ENCODE assay signal across 11 cellular contexts in genomic region chr3:14152233-14152962, GRCh38. TPM values are rescaled to one million over a fixed set of nuclear protein-coding genes. Genes with fewer than 3 reads are reported as not detected.
DNase-seq lines count a peak whose midpoint lies in the region; ATAC-seq, FAIRE-seq and TF ChIP-seq lines count a peak whose summit lies in the region.
"Had no signal": no experiment of that assay in that cellular context is flagged by ENCODE, and none has a peak within 500 bp of the region (broad histone marks: within the 10 kb centered on the region; RNA-seq: fewer than 3 reads in every experiment).

No MANE protein-coding gene starts in this region.

- no peak overlapping the region for H3K4me3 ChIP-seq in AG10803 (ENCODE audit: low read length)
- H3K4me3 ChIP-seq in GM06990 (replicated peaks; ENCODE audit: low read depth, low read length) = no peak overlapping the region
- H3K4me3 ChIP-seq in RWPE2 (ENCODE audit: severe bottlenecking) = no peak overlapping the region

- no peak for FAIRE-seq in GM19239 (lab: Jason Lieb, UNC)

- H3K27ac ChIP-seq in RWPE2 (ENCODE audit: poor library complexity, severe bottlenecking) (no peak overlapping the region), foreskin keratinocyte (no peak overlapping the region)
- H3K27ac ChIP-seq: parathyroid adenoma had no signal

- DNase-seq in AG10803 (ENCODE audit: low read depth) = no peak
- no peak for DNase-seq in GM06990 (ENCODE audit: extremely low read depth, insufficient read length)
- no peak for DNase-seq in RWPE2 (ENCODE audit: low spot score)
- DNase-seq in foreskin keratinocyte = no peak
- no peak for DNase-seq in NCI-H1048 (lab: John Stamatoyannopoulos, UW)
- no peak for DNase-seq in activated T-cell treated with anti-CD3 and anti-CD28 coated beads, Interleukin-2, amount 50 U/mL, for 48 hours
- no peak for DNase-seq in GM19239 (ENCODE audit: insufficient read length, low spot score)
- DNase-seq: activated CD4-positive, alpha-beta T cell treated with anti-CD3 and anti-CD28 coated beads for 1 hour; NCI-H774 had no signal

- H3K36me3 ChIP-seq in GM06990 (ENCODE audit: control insufficient read depth, insufficient read depth, low read length) = peaks cover 47% of the 10 kb centered on the region
- H3K36me3 ChIP-seq in RWPE2 (ENCODE audit: low read depth) = peaks cover 54% of the 10 kb centered on the region

- H3K9me3 ChIP-seq in RWPE2 (ENCODE audit: severe bottlenecking) = no peaks in the 10 kb centered on the region

- TF ChIP-seq CTCF in AG10803 (conservative IDR thresholded peaks at IDR 0.05; ENCODE audit: low read length) = peak; percentile 28
- peak; percentile 5 for TF ChIP-seq CTCF in GM06990 (IDR thresholded peaks at IDR 0.05; ENCODE audit: insufficient read depth, low read length, poor library complexity, severe bottlenecking)
- peak; percentile 14 for TF ChIP-seq CTCF in RWPE2 (IDR thresholded peaks at IDR 0.05; ENCODE audit: poor library complexity, severe bottlenecking)
- peak; percentile 58 for TF ChIP-seq CTCF in foreskin keratinocyte (conservative IDR thresholded peaks at IDR 0.05)

- ATAC-seq in RWPE2 (ENCODE audit: low read depth) (no peak), foreskin keratinocyte (no peak), HG03469 (IDR thresholded peaks at IDR 0.05; ENCODE audit: unreplicated experiment) (no peak)

- H3K4me1 ChIP-seq in RWPE2 (ENCODE audit: insufficient read depth, poor library complexity, severe bottlenecking) (peaks cover 14% of the 10 kb centered on the region), foreskin keratinocyte (peaks cover 13% of the 10 kb centered on the region)
- H3K4me1 ChIP-seq: parathyroid adenoma had no signal

- H3K27me3 ChIP-seq in GM06990 (replicated peaks; ENCODE audit: control insufficient read depth, insufficient read depth, low read length) (no peaks in the 10 kb centered on the region), RWPE2 (ENCODE audit: insufficient read depth, poor library complexity, severe bottlenecking) (no peaks in the 10 kb centered on the region), foreskin keratinocyte (no peaks in the 10 kb centered on the region)

RNA-seq across cellular contexts. Expression of gene XPC, which starts 26.0 kb away (rescaled TPM):
- 44.8 and 53.3 TPM in 2 replicates for total RNA-seq in foreskin keratinocyte
- 23.7 and 26.1 TPM in 2 replicates for polyA plus RNA-seq in foreskin keratinocyte

RNA-seq across cellular contexts. Expression of gene LSM3, which starts 26.2 kb away (rescaled TPM):
- 21.7 and 24.4 TPM in 2 replicates for total RNA-seq in foreskin keratinocyte
- polyA plus RNA-seq in foreskin keratinocyte = 31.3 and 35.0 TPM in 2 replicates

RNA-seq across cellular contexts. Expression of gene TMEM43, which starts 27.5 kb away (rescaled TPM):
- 99.7 and 102 TPM in 2 replicates for total RNA-seq in foreskin keratinocyte
- 47.8 and 52.2 TPM in 2 replicates for polyA plus RNA-seq in foreskin keratinocyte

RNA-seq across cellular contexts. Expression of gene CHCHD4, which starts 27.7 kb away (rescaled TPM):
- total RNA-seq in foreskin keratinocyte = 23.3 and 27.8 TPM in 2 replicates
- polyA plus RNA-seq in foreskin keratinocyte = 22.6 and 29.7 TPM in 2 replicates

Comparison
In these comparisons a context has a peak if more than half of its experiments do, and no peak if none do; other contexts are left out.
1. CTCF ChIP-seq: peak in every context shown above with its lines; median percentile 58 in foreskin keratinocyte; 28 in AG10803; 14 in RWPE2; 5 in GM06990.